In the genomic region with DNA sequence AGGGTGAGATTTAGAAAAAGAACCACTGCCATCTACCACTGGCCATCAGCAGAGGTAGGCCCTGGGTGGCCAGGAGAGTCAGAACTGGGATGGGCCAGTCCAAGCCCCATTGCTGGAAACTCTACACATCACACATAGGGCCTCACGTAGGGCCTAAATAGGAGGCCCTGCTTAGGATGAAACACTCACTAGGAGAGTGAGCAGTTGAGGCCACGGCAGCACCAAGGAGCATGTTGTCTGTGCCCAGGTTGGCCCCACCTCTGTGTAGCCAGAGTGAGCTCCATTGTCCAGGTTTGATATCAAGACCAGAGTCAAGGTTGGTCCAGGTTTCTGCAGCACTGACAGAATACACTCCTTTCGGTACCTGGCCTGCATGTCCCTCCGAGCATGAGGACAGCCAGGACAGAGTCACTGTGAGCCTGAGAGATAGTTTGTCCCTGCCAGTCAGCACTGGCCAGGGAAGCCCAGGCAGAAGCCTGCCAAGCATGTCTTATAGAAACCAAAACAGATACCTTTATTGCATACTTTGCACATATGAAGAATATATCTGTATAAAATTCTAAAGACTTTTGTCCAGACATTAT, we compare ENCODE assay signal across 25 cellular contexts.
"Had no signal": no experiment of that assay in that cellular context is flagged by ENCODE, and none has a peak within 500 bp of the region (broad histone marks: within the 10 kb centered on the region; RNA-seq: fewer than 3 reads in every experiment).

No MANE protein-coding gene starts in this region.

- H3K27me3 ChIP-seq: breast epithelium, colonic mucosa, dorsolateral prefrontal cortex, hepatocyte, pancreas, stomach, suprapubic skin, tibial nerve, uterus had no signal

- ATAC-seq: natural killer cell treated with Interleukin-12 subunit alpha and Interleukin-12 subunit beta and Interleukin-15 and Interleukin-18, amount 100 ng/mL, for 72 hours; pancreas had no signal

- H3K4me3 ChIP-seq: breast epithelium, colonic mucosa, dorsolateral prefrontal cortex, hepatocyte, pancreas, psoas muscle, skin epidermis, stomach, suprapubic skin, tibial nerve, uterus had no signal

- H3K36me3 ChIP-seq: breast epithelium, colonic mucosa, uterus had no signal

- H3K27ac Mint-ChIP-seq: activated naive CD8-positive, alpha-beta T cell; activated T-cell treated with anti-CD3 and anti-CD28 coated beads, Interleukin-2, amount 50 U/mL, for 24 hours; activated T-helper 2 cell treated with anti-CD3 and anti-CD28 coated beads, Interferon-gamma antibody, Interleukin-2, Interleukin-4, amounts not matched to agents 10 μg/mL and 5 μg/mL and 100 μg/mL, durations not matched to agents 14 hours and 24 hours and 36 hours; T-helper 2 cell treated with Interferon-gamma antibody and Interleukin-4, amounts not matched to agents 5 μg/mL and 100 μg/mL, for 36 hours had no signal

- H3K9me3 ChIP-seq: breast epithelium, colonic mucosa, pancreas, psoas muscle, stomach, suprapubic skin, tibial nerve, uterus had no signal

- H3K4me3 Mint-ChIP-seq: activated naive CD8-positive, alpha-beta T cell; activated T-cell treated with anti-CD3 and anti-CD28 coated beads, Interleukin-2, amount 50 U/mL, for 24 hours; immature natural killer cell; natural killer cell treated with Interleukin-12 subunit alpha and Interleukin-12 subunit beta and Interleukin-15 and Interleukin-18, amount 100 ng/mL, for 72 hours; T-helper 2 cell treated with Interferon-gamma antibody and Interleukin-4, amounts not matched to agents 5 μg/mL and 100 μg/mL, for 36 hours had no signal

- DNase-seq: activated CD4-positive, alpha-beta T cell treated with anti-CD3 and anti-CD28 coated beads for 1 hour; activated CD4-positive, alpha-beta T cell treated with anti-CD3 and anti-CD28 coated beads, Interleukin-2, amount 50 U/mL, for 4 hours; activated CD8-positive, alpha-beta memory T cell treated with anti-CD3 and anti-CD28 coated beads for 24 hours; activated CD8-positive, alpha-beta memory T cell treated with anti-CD3 and anti-CD28 coated beads, Interleukin-2, amount 50 U/mL, for 4 hours; activated naive CD4-positive, alpha-beta T cell; activated T-cell treated with anti-CD3 and anti-CD28 coated beads, Interleukin-2, amount 50 U/mL, for 24 hours; colonic mucosa; dorsolateral prefrontal cortex; immature natural killer cell; midbrain; pancreas; psoas muscle; right cardiac atrium; stimulated activated CD4-positive, alpha-beta T cell treated with anti-CD3 and anti-CD28 coated beads, Interleukin-1b, Interleukin-23, amount 100 ng/mL, for 48 hours; stomach; uterus had no signal

- H3K4me1 ChIP-seq: breast epithelium, colonic mucosa, pancreas, suprapubic skin, uterus had no signal

- H3K27ac ChIP-seq: breast epithelium, colonic mucosa, dorsolateral prefrontal cortex, hepatocyte, pancreas, psoas muscle, skin epidermis, stomach, suprapubic skin, tibial nerve, uterus had no signal

- H3K9me3 Mint-ChIP-seq: activated T-cell treated with anti-CD3 and anti-CD28 coated beads, Interleukin-2, amount 50 U/mL, for 24 hours; activated T-helper 2 cell treated with anti-CD3 and anti-CD28 coated beads, Interferon-gamma antibody, Interleukin-2, Interleukin-4, amounts not matched to agents 10 μg/mL and 5 μg/mL and 100 μg/mL, durations not matched to agents 14 hours and 24 hours and 36 hours; immature natural killer cell; natural killer cell treated with Interleukin-12 subunit alpha and Interleukin-12 subunit beta and Interleukin-15 and Interleukin-18, amount 100 ng/mL, for 72 hours; T-helper 2 cell treated with Interferon-gamma antibody and Interleukin-4, amounts not matched to agents 5 μg/mL and 100 μg/mL, for 36 hours had no signal

- H3K27me3 Mint-ChIP-seq: activated naive CD8-positive, alpha-beta T cell; activated T-cell treated with anti-CD3 and anti-CD28 coated beads, Interleukin-2, amount 50 U/mL, for 24 hours; natural killer cell treated with Interleukin-12 subunit alpha and Interleukin-12 subunit beta and Interleukin-15 and Interleukin-18, amount 100 ng/mL, for 72 hours had no signal
